ENCODE assay signal across 14 cellular contexts in genomic region chr22:48888466-48889208, GRCh38.
"Had no signal": no experiment of that assay in that cellular context is flagged by ENCODE, and none has a peak within 500 bp of the region (broad histone marks: within the 10 kb centered on the region; RNA-seq: fewer than 3 reads in every experiment).

No MANE protein-coding gene starts in this region.

- H3K27me3 Mint-ChIP-seq: activated CD4-positive, alpha-beta T cell treated with anti-CD3 and anti-CD28 coated beads, Interleukin-2, amount 10 ng/mL, durations not matched to agents 24 days and 14 days had no signal

- H3K27ac Mint-ChIP-seq: activated CD4-positive, alpha-beta T cell treated with anti-CD3 and anti-CD28 coated beads, Interleukin-2, amount 10 ng/mL, durations not matched to agents 24 days and 14 days; activated CD8-positive, alpha-beta T cell treated with anti-CD3 and anti-CD28 coated beads for 36 hours; activated naive CD8-positive, alpha-beta T cell treated with anti-CD3 and anti-CD28 coated beads for 36 hours; activated T-cell treated with anti-CD3 and anti-CD28 coated beads, Interleukin-2, amount 50 U/mL, for 72 hours; naive thymus-derived CD4-positive, alpha-beta T cell; stimulated activated naive B cell treated with anti-CD40 and anti-IgM and Interleukin-4, amounts not matched to agents 10 μg/mL and 1 μg/mL and 100 μg/mL, for 72 hours; T-cell had no signal

- H3K36me3 Mint-ChIP-seq: activated naive CD8-positive, alpha-beta T cell treated with anti-CD3 and anti-CD28 coated beads for 36 hours; naive thymus-derived CD4-positive, alpha-beta T cell; stimulated activated naive B cell treated with anti-CD40 and anti-IgM and Interleukin-4, amounts not matched to agents 10 μg/mL and 1 μg/mL and 100 μg/mL, for 72 hours; T-cell had no signal

- ATAC-seq: activated CD8-positive, alpha-beta T cell treated with anti-CD3 and anti-CD28 coated beads for 36 hours; activated T-cell treated with anti-CD3 and anti-CD28 coated beads, Interleukin-2, amount 50 U/mL, for 72 hours; foreskin keratinocyte; naive thymus-derived CD4-positive, alpha-beta T cell; SK-N-SH treated with all-trans-retinoic acid at 6 μM for 48 hours; stimulated activated naive B cell treated with anti-CD40 and anti-IgM and Interleukin-4, amounts not matched to agents 10 μg/mL and 1 μg/mL and 100 μg/mL, for 72 hours; T-cell had no signal

- H3K4me3 Mint-ChIP-seq: activated CD4-positive, alpha-beta T cell treated with anti-CD3 and anti-CD28 coated beads, Interleukin-2, amount 10 ng/mL, durations not matched to agents 24 days and 14 days; activated CD8-positive, alpha-beta T cell treated with anti-CD3 and anti-CD28 coated beads for 36 hours; activated naive CD8-positive, alpha-beta T cell treated with anti-CD3 and anti-CD28 coated beads for 36 hours; activated T-cell treated with anti-CD3 and anti-CD28 coated beads, Interleukin-2, amount 50 U/mL, for 72 hours; naive thymus-derived CD4-positive, alpha-beta T cell; stimulated activated naive B cell treated with anti-CD40 and anti-IgM and Interleukin-4, amounts not matched to agents 10 μg/mL and 1 μg/mL and 100 μg/mL, for 72 hours; T-cell had no signal

- H3K9me3 Mint-ChIP-seq: activated CD4-positive, alpha-beta T cell treated with anti-CD3 and anti-CD28 coated beads, Interleukin-2, amount 10 ng/mL, durations not matched to agents 24 days and 14 days; activated CD8-positive, alpha-beta T cell treated with anti-CD3 and anti-CD28 coated beads for 36 hours; activated naive CD8-positive, alpha-beta T cell treated with anti-CD3 and anti-CD28 coated beads for 36 hours; activated T-cell treated with anti-CD3 and anti-CD28 coated beads, Interleukin-2, amount 50 U/mL, for 72 hours; stimulated activated naive B cell treated with anti-CD40 and anti-IgM and Interleukin-4, amounts not matched to agents 10 μg/mL and 1 μg/mL and 100 μg/mL, for 72 hours; T-cell had no signal

- DNase-seq: activated CD4-positive, alpha-beta T cell treated with anti-CD3 and anti-CD28 coated beads, Interleukin-2, amount 10 ng/mL, durations not matched to agents 24 days and 14 days; activated CD8-positive, alpha-beta T cell treated with anti-CD3 and anti-CD28 coated beads for 36 hours; activated gamma-delta T cell treated with Interleukin-2 at 50 U/mL for 16 hours; activated naive CD8-positive, alpha-beta T cell treated with anti-CD3 and anti-CD28 coated beads for 36 hours; activated T-cell treated with anti-CD3 and anti-CD28 coated beads, Interleukin-2, amount 50 U/mL, for 72 hours; amniotic stem cell; foreskin keratinocyte; hippocampal formation; mesenchymal stem cell; naive thymus-derived CD4-positive, alpha-beta T cell; stimulated activated naive B cell treated with anti-CD40 and anti-IgM and Interleukin-4, amounts not matched to agents 10 μg/mL and 1 μg/mL and 100 μg/mL, for 72 hours; T1000 had no signal

- H3K4me1 Mint-ChIP-seq: activated CD4-positive, alpha-beta T cell treated with anti-CD3 and anti-CD28 coated beads, Interleukin-2, amount 10 ng/mL, durations not matched to agents 24 days and 14 days; activated naive CD8-positive, alpha-beta T cell treated with anti-CD3 and anti-CD28 coated beads for 36 hours; stimulated activated naive B cell treated with anti-CD40 and anti-IgM and Interleukin-4, amounts not matched to agents 10 μg/mL and 1 μg/mL and 100 μg/mL, for 72 hours; T-cell had no signal
